In genomic region chr1:21021311-21021710, GRCh38 we compare ENCODE assay signal across 1 cellular context.
TF ChIP-seq lines count a peak whose summit lies in the region.

No MANE protein-coding gene starts in this region.

TF ChIP-seq in GM23338, 12 proteins besides CTCF, POLR2A, EP300 and RAD21 (continued from another document):
- TF ChIP-seq ZNF462 (CRISPR knock-in tag; IDR thresholded peaks at IDR 0.05) (no peak), STAT1 (IDR thresholded peaks at IDR 0.05; ENCODE audit: unreplicated experiment) (no peak), CREB1 (CRISPR knock-in tag; IDR thresholded peaks at IDR 0.05; ENCODE audit: low read depth) (no peak)
